ENCODE assay signal across 1 cellular context in the genomic region with DNA sequence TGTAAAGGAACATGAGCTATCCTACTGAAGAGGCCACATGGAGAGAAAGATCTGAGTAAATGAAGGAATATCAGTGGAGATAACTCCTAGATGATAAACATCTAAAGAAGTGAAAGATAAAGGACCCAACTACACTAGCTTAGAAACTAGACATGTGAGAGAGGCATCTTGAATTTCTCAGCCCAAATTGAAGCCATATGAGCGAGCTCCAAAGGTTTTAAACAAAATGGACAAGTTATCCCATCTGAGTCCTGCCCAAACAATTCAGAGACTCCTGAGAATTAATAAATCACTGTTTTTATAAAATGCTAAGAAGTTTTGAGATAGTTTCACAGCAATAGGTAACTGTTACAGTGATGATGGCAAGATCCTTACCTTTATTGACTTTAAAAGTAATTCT.
A peak's percentile ranks its signal among the peaks of the same experiment; 100 is the strongest.
TF ChIP-seq lines count a peak whose summit lies in the region.

No MANE protein-coding gene starts in this region.

TF ChIP-seq in SK-N-SH, 30 proteins besides CTCF, POLR2A, EP300 and RAD21 (continued from another document):
- TF ChIP-seq, protein P1, sequence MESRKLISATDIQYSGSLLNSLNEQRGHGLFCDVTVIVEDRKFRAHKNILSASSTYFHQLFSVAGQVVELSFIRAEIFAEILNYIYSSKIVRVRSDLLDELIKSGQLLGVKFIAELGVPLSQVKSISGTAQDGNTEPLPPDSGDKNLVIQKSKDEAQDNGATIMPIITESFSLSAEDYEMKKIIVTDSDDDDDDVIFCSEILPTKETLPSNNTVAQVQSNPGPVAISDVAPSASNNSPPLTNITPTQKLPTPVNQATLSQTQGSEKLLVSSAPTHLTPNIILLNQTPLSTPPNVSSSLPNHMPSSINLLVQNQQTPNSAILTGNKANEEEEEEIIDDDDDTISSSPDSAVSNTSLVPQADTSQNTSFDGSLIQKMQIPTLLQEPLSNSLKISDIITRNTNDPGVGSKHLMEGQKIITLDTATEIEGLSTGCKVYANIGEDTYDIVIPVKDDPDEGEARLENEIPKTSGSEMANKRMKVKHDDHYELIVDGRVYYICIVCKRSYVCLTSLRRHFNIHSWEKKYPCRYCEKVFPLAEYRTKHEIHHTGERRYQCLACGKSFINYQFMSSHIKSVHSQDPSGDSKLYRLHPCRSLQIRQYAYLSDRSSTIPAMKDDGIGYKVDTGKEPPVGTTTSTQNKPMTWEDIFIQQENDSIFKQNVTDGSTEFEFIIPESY (IDR thresholded peaks at IDR 0.05; ENCODE audit: borderline replicate concordance, low read depth), result no peak
- no peak for TF ChIP-seq FOXJ3 (CRISPR knock-in tag; IDR thresholded peaks at IDR 0.05)
- TF ChIP-seq RFX5 (IDR thresholded peaks at IDR 0.05; ENCODE audit: low read length), result no peak
- no peak for TF ChIP-seq MXI1 (IDR thresholded peaks at IDR 0.05; ENCODE audit: low read depth, low read length)
- TF ChIP-seq YY1 (IDR thresholded peaks at IDR 0.05; ENCODE audit: low read depth), result no peak
- TF ChIP-seq POLR2AphosphoS5 (IDR thresholded peaks at IDR 0.05; ENCODE audit: low read depth, low read length), result no peak
- TF ChIP-seq, protein P2, sequence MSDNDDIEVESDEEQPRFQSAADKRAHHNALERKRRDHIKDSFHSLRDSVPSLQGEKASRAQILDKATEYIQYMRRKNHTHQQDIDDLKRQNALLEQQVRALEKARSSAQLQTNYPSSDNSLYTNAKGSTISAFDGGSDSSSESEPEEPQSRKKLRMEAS (IDR thresholded peaks at IDR 0.05; ENCODE audit: low read depth), result no peak
- peak; percentile 19; the same call in 1 of the 2 replicates for TF ChIP-seq JUND (IDR thresholded peaks at IDR 0.05)
- TF ChIP-seq CHD2 (IDR thresholded peaks at IDR 0.05; ENCODE audit: low read length, partially characterized antibody), result no peak
- no peak for TF ChIP-seq REST (IDR thresholded peaks at IDR 0.05; ENCODE audit: low read depth, low read length)
- TF ChIP-seq, protein P3, sequence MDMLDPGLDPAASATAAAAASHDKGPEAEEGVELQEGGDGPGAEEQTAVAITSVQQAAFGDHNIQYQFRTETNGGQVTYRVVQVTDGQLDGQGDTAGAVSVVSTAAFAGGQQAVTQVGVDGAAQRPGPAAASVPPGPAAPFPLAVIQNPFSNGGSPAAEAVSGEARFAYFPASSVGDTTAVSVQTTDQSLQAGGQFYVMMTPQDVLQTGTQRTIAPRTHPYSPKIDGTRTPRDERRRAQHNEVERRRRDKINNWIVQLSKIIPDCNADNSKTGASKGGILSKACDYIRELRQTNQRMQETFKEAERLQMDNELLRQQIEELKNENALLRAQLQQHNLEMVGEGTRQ (IDR thresholded peaks at IDR 0.05; ENCODE audit: borderline replicate concordance, low read depth, low read length), result no peak
- TF ChIP-seq TEAD4 (IDR thresholded peaks at IDR 0.05; ENCODE audit: borderline replicate concordance, insufficient read depth), result no peak
- no peak for TF ChIP-seq MEF2A (IDR thresholded peaks at IDR 0.05; ENCODE audit: borderline replicate concordance, low read depth)
- no peak for TF ChIP-seq GABPA (IDR thresholded peaks at IDR 0.05; ENCODE audit: low read depth)
- TF ChIP-seq, protein P4, sequence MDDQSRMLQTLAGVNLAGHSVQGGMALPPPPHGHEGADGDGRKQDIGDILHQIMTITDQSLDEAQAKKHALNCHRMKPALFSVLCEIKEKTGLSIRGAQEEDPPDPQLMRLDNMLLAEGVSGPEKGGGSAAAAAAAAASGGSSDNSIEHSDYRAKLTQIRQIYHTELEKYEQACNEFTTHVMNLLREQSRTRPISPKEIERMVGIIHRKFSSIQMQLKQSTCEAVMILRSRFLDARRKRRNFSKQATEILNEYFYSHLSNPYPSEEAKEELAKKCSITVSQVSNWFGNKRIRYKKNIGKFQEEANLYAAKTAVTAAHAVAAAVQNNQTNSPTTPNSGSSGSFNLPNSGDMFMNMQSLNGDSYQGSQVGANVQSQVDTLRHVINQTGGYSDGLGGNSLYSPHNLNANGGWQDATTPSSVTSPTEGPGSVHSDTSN (IDR thresholded peaks at IDR 0.05), result peak; percentile 49
- TF ChIP-seq NFIC (IDR thresholded peaks at IDR 0.05; ENCODE audit: borderline replicate concordance), result no peak
- TF ChIP-seq FOSL2 (IDR thresholded peaks at IDR 0.05; ENCODE audit: borderline replicate concordance, low read depth), result no peak
- no peak for TF ChIP-seq FOXM1 (IDR thresholded peaks at IDR 0.05; ENCODE audit: low read depth)
- peak; percentile 81 for TF ChIP-seq TCF12 (IDR thresholded peaks at IDR 0.05)
- TF ChIP-seq RXRA (IDR thresholded peaks at IDR 0.05; ENCODE audit: borderline replicate concordance, low read depth), result no peak
